ENCODE assay signal across 30 cellular contexts in the genomic region with DNA sequence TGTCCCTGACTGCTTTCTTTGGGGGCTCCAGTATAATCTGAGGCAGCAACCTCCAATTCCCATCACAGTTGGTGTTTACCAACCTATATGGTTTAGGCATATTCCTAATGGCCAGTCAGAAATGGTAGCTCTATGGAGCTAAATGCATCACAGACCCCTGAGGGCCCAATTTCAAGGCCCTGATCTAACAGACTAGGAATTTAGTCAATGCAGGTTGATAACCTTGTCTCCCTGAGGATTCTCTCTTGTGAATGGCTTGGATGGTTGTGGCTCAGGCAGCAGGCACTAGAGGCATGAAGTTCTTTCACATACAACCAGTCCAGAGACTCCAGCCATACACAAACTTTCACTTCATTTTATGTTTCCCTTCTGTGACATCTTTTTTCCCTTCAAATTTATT. TPM values are rescaled to one million over a fixed set of nuclear protein-coding genes. Genes with fewer than 3 reads are reported as not detected.
"Had no signal": no experiment of that assay in that cellular context is flagged by ENCODE, and none has a peak within 500 bp of the region (broad histone marks: within the 10 kb centered on the region; RNA-seq: fewer than 3 reads in every experiment).

No MANE protein-coding gene starts in this region.

- H3K27me3 Mint-ChIP-seq: activated CD4-positive, alpha-beta memory T cell treated with anti-CD3 and anti-CD28 coated beads, Interleukin-2, amount 10 ng/mL, durations not matched to agents 7 days and 5 days; activated naive CD4-positive, alpha-beta T cell treated with anti-CD3 and anti-CD28 coated beads, Interleukin-2, amount 10 ng/mL, durations not matched to agents 7 days and 5 days; activated naive CD8-positive, alpha-beta T cell treated with anti-CD3 and anti-CD28 coated beads for 36 hours had no signal

- H3K27ac Mint-ChIP-seq: activated CD4-positive, alpha-beta memory T cell treated with anti-CD3 and anti-CD28 coated beads, Interleukin-2, amount 10 ng/mL, durations not matched to agents 7 days and 5 days; activated CD4-positive, alpha-beta T cell treated with anti-CD3 and anti-CD28 coated beads for 36 hours; activated naive CD4-positive, alpha-beta T cell treated with anti-CD3 and anti-CD28 coated beads, Interleukin-2, amount 10 ng/mL, durations not matched to agents 7 days and 5 days; activated naive CD8-positive, alpha-beta T cell treated with anti-CD3 and anti-CD28 coated beads for 36 hours; activated T-cell treated with anti-CD3 and anti-CD28 coated beads, Interleukin-2, amount 50 U/mL, for 72 hours; activated T-helper 2 cell treated with anti-CD3 and anti-CD28 coated beads, Interferon-gamma antibody, Interleukin-2, Interleukin-4, amounts not matched to agents 10 μg/mL and 5 μg/mL and 100 μg/mL, durations not matched to agents 14 hours and 24 hours and 36 hours had no signal

- H3K27ac ChIP-seq: breast epithelium, SJCRH30, VCaP had no signal

- H3K9me3 Mint-ChIP-seq: activated CD4-positive, alpha-beta memory T cell treated with anti-CD3 and anti-CD28 coated beads, Interleukin-2, amount 10 ng/mL, durations not matched to agents 7 days and 5 days; activated naive CD4-positive, alpha-beta T cell treated with anti-CD3 and anti-CD28 coated beads, Interleukin-2, amount 10 ng/mL, durations not matched to agents 7 days and 5 days; activated naive CD8-positive, alpha-beta T cell treated with anti-CD3 and anti-CD28 coated beads for 36 hours; activated T-cell treated with anti-CD3 and anti-CD28 coated beads, Interleukin-2, amount 50 U/mL, for 72 hours; activated T-helper 2 cell treated with anti-CD3 and anti-CD28 coated beads, Interferon-gamma antibody, Interleukin-2, Interleukin-4, amounts not matched to agents 10 μg/mL and 5 μg/mL and 100 μg/mL, durations not matched to agents 14 hours and 24 hours and 36 hours had no signal

- H3K36me3 ChIP-seq: breast epithelium, SJCRH30 had no signal

- ATAC-seq: activated CD4-positive, alpha-beta T cell treated with anti-CD3 and anti-CD28 coated beads for 36 hours; activated T-cell treated with anti-CD3 and anti-CD28 coated beads, Interleukin-2, amount 50 U/mL, for 72 hours; Panc1; Right ventricle myocardium inferior had no signal

- DNase-seq: activated CD4-positive, alpha-beta memory T cell treated with anti-CD3 and anti-CD28 coated beads, Interleukin-2, amount 10 ng/mL, durations not matched to agents 7 days and 5 days; activated CD4-positive, alpha-beta T cell treated with anti-CD3 and anti-CD28 coated beads for 36 hours; activated CD4-positive, alpha-beta T cell treated with anti-CD3 and anti-CD28 coated beads, Interleukin-2, amount 50 U/mL, for 1 hour; activated gamma-delta T cell treated with Interleukin-2 at 50 U/mL for 16 hours; activated naive CD4-positive, alpha-beta T cell treated with anti-CD3 and anti-CD28 coated beads, Interleukin-2, amount 10 ng/mL, durations not matched to agents 7 days and 5 days; activated naive CD8-positive, alpha-beta T cell treated with anti-CD3 and anti-CD28 coated beads for 36 hours; activated T-cell treated with anti-CD3 and anti-CD28 coated beads, Interleukin-2, amount 50 U/mL, for 72 hours; caudate nucleus; KG1; NCI-H1092; NCI-H1417; NCI-H1930; NCI-H2171; NCI-H2227 treated with DMSO at 0.1 percent for 48 hours; NCI-H510A; NCI-H526 treated with DMSO at 0.1 percent for 48 hours; NCI-H82; OCI-M1; RPMI8226; SJCRH30; SK-N-SH; T-helper 1 cell had no signal

- H3K4me3 ChIP-seq: breast epithelium, SJCRH30 had no signal

- H3K4me2 ChIP-seq: SK-N-SH had no signal

- H3K9ac ChIP-seq: SK-N-SH had no signal

- H3K4me1 ChIP-seq: breast epithelium, SJCRH30 had no signal

- H3K27me3 ChIP-seq: breast epithelium, SJCRH30 had no signal

- H3K36me3 Mint-ChIP-seq: activated naive CD4-positive, alpha-beta T cell treated with anti-CD3 and anti-CD28 coated beads, Interleukin-2, amount 10 ng/mL, durations not matched to agents 7 days and 5 days; activated naive CD8-positive, alpha-beta T cell treated with anti-CD3 and anti-CD28 coated beads for 36 hours had no signal

- H3K4me3 Mint-ChIP-seq: activated CD4-positive, alpha-beta memory T cell treated with anti-CD3 and anti-CD28 coated beads, Interleukin-2, amount 10 ng/mL, durations not matched to agents 7 days and 5 days; activated CD4-positive, alpha-beta T cell treated with anti-CD3 and anti-CD28 coated beads for 36 hours; activated naive CD4-positive, alpha-beta T cell treated with anti-CD3 and anti-CD28 coated beads, Interleukin-2, amount 10 ng/mL, durations not matched to agents 7 days and 5 days; activated naive CD8-positive, alpha-beta T cell treated with anti-CD3 and anti-CD28 coated beads for 36 hours; activated T-cell treated with anti-CD3 and anti-CD28 coated beads, Interleukin-2, amount 50 U/mL, for 72 hours had no signal

- H3K9me3 ChIP-seq: breast epithelium, SJCRH30, SK-N-SH had no signal

- H3K4me1 Mint-ChIP-seq: activated CD4-positive, alpha-beta memory T cell treated with anti-CD3 and anti-CD28 coated beads, Interleukin-2, amount 10 ng/mL, durations not matched to agents 7 days and 5 days; activated CD4-positive, alpha-beta T cell treated with anti-CD3 and anti-CD28 coated beads for 36 hours; activated naive CD4-positive, alpha-beta T cell treated with anti-CD3 and anti-CD28 coated beads, Interleukin-2, amount 10 ng/mL, durations not matched to agents 7 days and 5 days; activated naive CD8-positive, alpha-beta T cell treated with anti-CD3 and anti-CD28 coated beads for 36 hours had no signal

RNA-seq across cellular contexts. Expression of a gene that starts 59.4 kb away (rescaled TPM):
- total RNA-seq: activated CD4-positive, alpha-beta memory T cell treated with anti-CD3 and anti-CD28 coated beads, Interleukin-2, amount 10 ng/mL, durations not matched to agents 7 days and 5 days; activated CD4-positive, alpha-beta T cell treated with anti-CD3 and anti-CD28 coated beads for 36 hours; activated CD8-positive, alpha-beta memory T cell treated with anti-CD3 and anti-CD28 coated beads for 36 hours; activated naive CD8-positive, alpha-beta T cell treated with anti-CD3 and anti-CD28 coated beads for 36 hours; activated T-cell treated with anti-CD3 and anti-CD28 coated beads, Interleukin-2, amount 50 U/mL, for 72 hours; activated T-helper 2 cell treated with anti-CD3 and anti-CD28 coated beads, Interferon-gamma antibody, Interleukin-2, Interleukin-4, amounts not matched to agents 10 μg/mL and 5 μg/mL and 100 μg/mL, durations not matched to agents 14 hours and 24 hours and 36 hours; breast epithelium; MCF 10A; Right ventricle myocardium inferior; SJCRH30; T-helper 2 cell treated with Interferon-gamma antibody and Interleukin-4, amounts not matched to agents 100 ng/mL and 5 ng/mL, for 36 hours had no signal
